Comparison of ENCODE assay signal across 1 cellular context in genomic region chr5:176447982-176448608, GRCh38.
TF ChIP-seq lines count a peak whose summit lies in the region.

FAF2 (plus strand) TSS chr5:176448385; CDS start chr5:176448408, 23 bp downstream.

TF ChIP-seq in HepG2, 621 proteins besides CTCF, POLR2A, EP300 and RAD21 (continued from another document and continues in another):
- 0 out of 2 replicates have a peak, but pooled peaks have one; percentile 79 for TF ChIP-seq ZNF740 (CRISPR knock-in tag; IDR thresholded peaks at IDR 0.05)
- peak; percentile 48 for TF ChIP-seq ZNF317 (CRISPR knock-in tag; IDR thresholded peaks at IDR 0.05)
- TF ChIP-seq TEF (CRISPR knock-in tag; IDR thresholded peaks at IDR 0.05) = no peak
- TF ChIP-seq BRF2 (CRISPR knock-in tag; IDR thresholded peaks at IDR 0.05) = no peak
- TF ChIP-seq ZNF891 (CRISPR knock-in tag; IDR thresholded peaks at IDR 0.05) = 0 out of 2 replicates have a peak, but pooled peaks have one; percentile 25
- peak; percentile 94 for TF ChIP-seq YEATS2 (CRISPR knock-in tag; IDR thresholded peaks at IDR 0.05; ENCODE audit: borderline replicate concordance)
- no peak for TF ChIP-seq TCF7L2 (IDR thresholded peaks at IDR 0.05; ENCODE audit: low read depth, low read length)
- TF ChIP-seq ATM (IDR thresholded peaks at IDR 0.05; ENCODE audit: borderline replicate concordance) = no peak
- no peak for TF ChIP-seq HNF1A (IDR thresholded peaks at IDR 0.05; ENCODE audit: low read depth)
- no peak; the same call in 1 of the 2 replicates for TF ChIP-seq HNF1A (CRISPR knock-in tag; IDR thresholded peaks at IDR 0.05; ENCODE audit: borderline replicate concordance)
- peak; percentile 31; the same call in 1 of the 2 replicates for TF ChIP-seq KAT7 (CRISPR knock-in tag; IDR thresholded peaks at IDR 0.05; ENCODE audit: borderline replicate concordance)
- TF ChIP-seq NR3C1 (CRISPR knock-in tag; IDR thresholded peaks at IDR 0.05) = no peak
- no peak for TF ChIP-seq ZKSCAN5 (CRISPR knock-in tag; IDR thresholded peaks at IDR 0.05)
- TF ChIP-seq BCL6 (CRISPR knock-in tag; IDR thresholded peaks at IDR 0.05) = 0 out of 2 replicates have a peak, but pooled peaks have one; percentile 27
- peak; percentile 73 for TF ChIP-seq XRCC5 (optimal IDR thresholded peaks at IDR 0.05; ENCODE audit: low read length)
- TF ChIP-seq FOXA1 (IDR thresholded peaks at IDR 0.05) = no peak
- TF ChIP-seq FOXA1 (CRISPR knock-in tag; IDR thresholded peaks at IDR 0.05) = no peak
- TF ChIP-seq ZNF75D (CRISPR knock-in tag; IDR thresholded peaks at IDR 0.05; ENCODE audit: borderline replicate concordance) = no peak
- peak; percentile 47; the same call in 1 of the 2 replicates for TF ChIP-seq ZNF782 (CRISPR knock-in tag; IDR thresholded peaks at IDR 0.05; ENCODE audit: borderline replicate concordance)
- TF ChIP-seq ZNF564 (CRISPR knock-in tag; IDR thresholded peaks at IDR 0.05) = no peak; the same call in 1 of the 2 replicates
- TF ChIP-seq ZBTB37 (CRISPR knock-in tag; IDR thresholded peaks at IDR 0.05) = no peak
- no peak; the same call in 1 of the 2 replicates for TF ChIP-seq ZNF143 (CRISPR knock-in tag; IDR thresholded peaks at IDR 0.05)
- TF ChIP-seq SOX13 (IDR thresholded peaks at IDR 0.05) = no peak
- peak in 1 of 2 experiments; percentile 25; a peak in 1 of 4 replicates for TF ChIP-seq SOX13 (CRISPR knock-in tag; conservative IDR thresholded peaks at IDR 0.05 in 1 of 2, IDR thresholded peaks at IDR 0.05 in 1 of 2)
- TF ChIP-seq ZBTB46 (CRISPR knock-in tag; IDR thresholded peaks at IDR 0.05; ENCODE audit: borderline replicate concordance) = no peak
- 0 out of 2 replicates have a peak, but pooled peaks have one; percentile 58 for TF ChIP-seq BRCA1 (CRISPR knock-in tag; IDR thresholded peaks at IDR 0.05)
- peak; percentile 18; the same call in 1 of the 2 replicates for TF ChIP-seq JUN (CRISPR knock-in tag; IDR thresholded peaks at IDR 0.05)
- TF ChIP-seq ZMYM4 (CRISPR knock-in tag; IDR thresholded peaks at IDR 0.05) = peak; percentile 55; the same call in 1 of the 2 replicates
- peak; percentile 88 for TF ChIP-seq ZNF501 (CRISPR knock-in tag; IDR thresholded peaks at IDR 0.05)
- peak; percentile 14; the same call in 1 of the 2 replicates for TF ChIP-seq NKX3-1 (CRISPR knock-in tag; IDR thresholded peaks at IDR 0.05)
- no peak; the same call in 1 of the 2 replicates for TF ChIP-seq ZNF615 (CRISPR knock-in tag; IDR thresholded peaks at IDR 0.05; ENCODE audit: borderline replicate concordance)
- no peak for TF ChIP-seq NCOA1 (CRISPR knock-in tag; IDR thresholded peaks at IDR 0.05)
- TF ChIP-seq CBX1 (IDR thresholded peaks at IDR 0.05; ENCODE audit: low read depth) = peak; percentile 42
- no peak for TF ChIP-seq ELK4 (CRISPR knock-in tag; IDR thresholded peaks at IDR 0.05; ENCODE audit: borderline replicate concordance)
- no peak for TF ChIP-seq ZNF207 (IDR thresholded peaks at IDR 0.05; ENCODE audit: borderline replicate concordance)
- TF ChIP-seq ZNF30 (CRISPR knock-in tag; IDR thresholded peaks at IDR 0.05) = 0 out of 2 replicates have a peak, but pooled peaks have one; percentile 22
- 0 out of 2 replicates have a peak, but pooled peaks have one; percentile 23 for TF ChIP-seq ZC3H13 (CRISPR knock-in tag; IDR thresholded peaks at IDR 0.05)
- no peak for TF ChIP-seq AKNA (CRISPR knock-in tag; IDR thresholded peaks at IDR 0.05; ENCODE audit: borderline replicate concordance)
- TF ChIP-seq ZNF142 (CRISPR knock-in tag; IDR thresholded peaks at IDR 0.05) = no peak
